ENCODE assay signal across 8 cellular contexts in genomic region chr2:171433763-171434670, GRCh38. TPM values are rescaled to one million over a fixed set of nuclear protein-coding genes. Genes with fewer than 3 reads are reported as not detected.
DNase-seq lines count a peak whose midpoint lies in the region; ATAC-seq and TF ChIP-seq lines count a peak whose summit lies in the region.

Gene DCAF17 (plus strand): TSS chr2:171434226. CDS start chr2:171434578, 352 bp downstream.
A gene with protein sequence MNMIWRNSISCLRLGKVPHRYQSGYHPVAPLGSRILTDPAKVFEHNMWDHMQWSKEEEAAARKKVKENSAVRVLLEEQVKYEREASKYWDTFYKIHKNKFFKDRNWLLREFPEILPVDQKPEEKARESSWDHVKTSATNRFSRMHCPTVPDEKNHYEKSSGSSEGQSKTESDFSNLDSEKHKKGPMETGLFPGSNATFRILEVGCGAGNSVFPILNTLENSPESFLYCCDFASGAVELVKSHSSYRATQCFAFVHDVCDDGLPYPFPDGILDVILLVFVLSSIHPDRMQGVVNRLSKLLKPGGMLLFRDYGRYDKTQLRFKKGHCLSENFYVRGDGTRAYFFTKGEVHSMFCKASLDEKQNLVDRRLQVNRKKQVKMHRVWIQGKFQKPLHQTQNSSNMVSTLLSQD (minus strand): TSS chr2:171433990. CDS start chr2:171392185, 41,805 bp downstream.

- H3K36me3 ChIP-seq in ovary (no peaks in the 10 kb centered on the region), thyroid gland (no peaks in the 10 kb centered on the region)

- no peaks in the 10 kb centered on the region for H3K27me3 ChIP-seq in ovary
- no peaks in the 10 kb centered on the region for H3K27me3 ChIP-seq in thyroid gland

- peak; percentile 93 for ATAC-seq in HG02610 (IDR thresholded peaks at IDR 0.05; ENCODE audit: unreplicated experiment)

- no peaks in the 10 kb centered on the region for H3K9me3 ChIP-seq in ovary
- H3K9me3 ChIP-seq in thyroid gland, result no peaks in the 10 kb centered on the region

- H3K4me1 Mint-ChIP-seq in activated naive CD8-positive, alpha-beta T cell treated with anti-CD3 and anti-CD28 coated beads for 36 hours, result peaks cover 47% of the 10 kb centered on the region

- whole genome bisulfite sequencing in ovary, 3 donors, result 0 to 1% (median 1%) methylated on average over 52 to 84 of the region's 87 CpGs
- WGBS in thyroid gland, 2 donors, result 0 to 1% methylated on average over 14 to 18 of the region's 87 CpGs

- DNase-seq in GM12864 (ENCODE audit: low read depth) (peak; percentile 96), NCI-H1092 (lab: John Stamatoyannopoulos, UW) (peak; percentile 88), SKM-1 treated with dmso at 0.1 percent for 144 hours (lab: John Stamatoyannopoulos, UW; ENCODE audit: unreplicated experiment) (peak; percentile 95), head of caudate nucleus (peak; percentile 91 to 99 (median 97)), ovary (peak; percentile 93 to 95 (median 94)), thyroid gland (peak; percentile 96 to 97)
- DNase-seq in activated naive CD8-positive, alpha-beta T cell treated with anti-CD3 and anti-CD28 coated beads for 36 hours, result peak; percentile 98

- no peaks in the 10 kb centered on the region for H3K4me1 ChIP-seq in ovary (ENCODE audit: insufficient read depth)
- H3K4me1 ChIP-seq in thyroid gland, result peaks cover 10 to 11% of the 10 kb centered on the region in 2 donors

- intact Hi-C loops in head of caudate nucleus (cut with DNase I) (loop anchor here (5.0 to 10.0 kb wide), 4 partner anchors 88 to 462 kb away; partner anchors contain the start of genes CYBRD1, DYNC1I2 and TLK1), ovary (cut with DNase I) (loop anchor here in 2 of 4 donors (2.0 to 10.0 kb wide), 3 partner anchors 89 to 269 kb away; partner anchors contain the start of genes CYBRD1 (in 2 of the 2) and TLK1 (in 1 of the 2)), thyroid gland (cut with DNase I) (no loop called here)

- H3K4me3 ChIP-seq in GM12864 (ENCODE audit: low read depth, low read length) (peak within 1 kb of the TSS; percentile 82), ovary (peak within 1 kb of the TSS; percentile 73), thyroid gland (replicated peaks in 1 of 3) (peak within 1 kb of the TSS; percentile 52 to 95 (median 65))

- peak within 1 kb of the TSS; percentile 92 to 95 for H3K27ac ChIP-seq in ovary
- peak within 1 kb of the TSS; percentile 89 to 94 (median 92) for H3K27ac ChIP-seq in thyroid gland

- peak within 1 kb of the TSS; percentile 97 for H3K27ac Mint-ChIP-seq in activated naive CD8-positive, alpha-beta T cell treated with anti-CD3 and anti-CD28 coated beads for 36 hours

- TF ChIP-seq CTCF in GM12864 (IDR thresholded peaks at IDR 0.05; ENCODE audit: low read depth, low read length, missing control alignments), result peak; percentile 69
- TF ChIP-seq CTCF in ovary (IDR thresholded peaks at IDR 0.05), result peak in 2 of 3 donors; percentile 1 to 7
- TF ChIP-seq CTCF in thyroid gland (IDR thresholded peaks at IDR 0.05), result peak in 3 of 6 experiments; percentile 23 to 42 (median 35)

- peak; percentile 35 for TF ChIP-seq POLR2A in ovary (IDR thresholded peaks at IDR 0.05)
- TF ChIP-seq POLR2A in thyroid gland (IDR thresholded peaks at IDR 0.05), result peak in 1 of 2 donors; percentile 79

- peaks cover 78% of the 10 kb centered on the region for H3K36me3 Mint-ChIP-seq in activated naive CD8-positive, alpha-beta T cell treated with anti-CD3 and anti-CD28 coated beads for 36 hours

- peaks cover 5% of the 10 kb centered on the region for H3K9me3 Mint-ChIP-seq in activated naive CD8-positive, alpha-beta T cell treated with anti-CD3 and anti-CD28 coated beads for 36 hours

- no peaks in the 10 kb centered on the region for H3K27me3 Mint-ChIP-seq in activated naive CD8-positive, alpha-beta T cell treated with anti-CD3 and anti-CD28 coated beads for 36 hours

- peak within 1 kb of the TSS; percentile 88 for H3K4me3 Mint-ChIP-seq in activated naive CD8-positive, alpha-beta T cell treated with anti-CD3 and anti-CD28 coated beads for 36 hours

- TF ChIP-seq EP300 in ovary (IDR thresholded peaks at IDR 0.05), result no peak

RNA-seq across cellular contexts. Expression of gene DCAF17, which starts in this region (rescaled TPM):
- 10 to 100 TPM; 18.8 to 18.9 TPM for total RNA-seq in activated naive CD8-positive, alpha-beta T cell treated with anti-CD3 and anti-CD28 coated beads for 36 hours
- total RNA-seq in ovary, result 10 to 100 TPM; 12.3 to 20.2 (median 17.9) TPM
- 10 to 100 TPM in 1 of 2 donors, 1 to 10 TPM in 1; 6.7 to 13.8 TPM for polyA plus RNA-seq in ovary
- total RNA-seq in thyroid gland, result 10 to 100 TPM; 38.7 to 52.1 (median 46.2) TPM

RNA-seq across cellular contexts. Expression of the second gene that starts in this region (rescaled TPM):
- total RNA-seq in activated naive CD8-positive, alpha-beta T cell treated with anti-CD3 and anti-CD28 coated beads for 36 hours, result 10 to 100 TPM; 49.4 to 52.7 TPM
- total RNA-seq in ovary (10 to 100 TPM; 10.8 to 33.0 (median 17.9) TPM), thyroid gland (10 to 100 TPM; 10.6 to 13.7 (median 13.2) TPM)
- polyA plus RNA-seq in ovary, result 10 to 100 TPM in 1 of 2 donors, 1 to 10 TPM in 1; 4.5 to 14.3 TPM

Comparison
In these comparisons a context has a peak if more than half of its experiments do, and no peak if none do; other contexts are left out.
1. Peak in every context shown above with its lines: DNase-seq, ATAC-seq, H3K4me3 ChIP-seq and H3K27ac ChIP-seq.